In the genomic region with DNA sequence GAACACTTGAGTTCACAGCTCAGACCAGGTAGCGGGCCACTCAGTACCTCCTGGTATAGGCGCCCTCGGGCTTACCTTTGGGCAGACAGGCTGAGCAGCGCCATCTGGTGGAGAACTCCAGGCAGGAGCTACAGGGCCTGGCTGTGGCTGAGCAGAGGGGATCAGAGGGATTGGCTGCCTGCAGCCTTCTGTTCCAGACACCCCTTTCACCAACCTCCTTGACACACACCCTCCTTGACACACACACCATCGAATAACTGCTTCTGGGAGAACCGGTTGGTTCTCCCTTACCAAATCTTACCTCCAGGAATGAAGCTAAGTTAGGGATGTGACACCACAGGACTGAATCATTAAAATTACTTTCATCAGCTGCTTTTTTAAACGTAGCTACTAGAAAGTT, we compare ENCODE assay signal across 9 cellular contexts. TPM values are rescaled to one million over a fixed set of nuclear protein-coding genes. Genes with fewer than 3 reads are reported as not detected.
DNase-seq lines count a peak whose midpoint lies in the region; ATAC-seq and TF ChIP-seq lines count a peak whose summit lies in the region.
"Had no signal": no experiment of that assay in that cellular context is flagged by ENCODE, and none has a peak within 500 bp of the region (broad histone marks: within the 10 kb centered on the region; RNA-seq: fewer than 3 reads in every experiment).

No MANE protein-coding gene starts in this region.

- H3K4me1 ChIP-seq in heart right ventricle (no peaks in the 10 kb centered on the region), prostate gland (replicated peaks) (no peaks in the 10 kb centered on the region), aorta (ENCODE audit: control insufficient read depth in 1 of 2, insufficient read depth in 2 of 2, low read length in 2 of 2) (no peaks in the 10 kb centered on the region)

- no peaks in the 10 kb centered on the region for H3K9me3 Mint-ChIP-seq in T-cell

- no peaks in the 10 kb centered on the region for H3K9me3 ChIP-seq in heart right ventricle
- no peaks in the 10 kb centered on the region for H3K9me3 ChIP-seq in prostate gland
- H3K9me3 ChIP-seq in aorta (ENCODE audit: control insufficient read depth, low read length), result no peaks in the 10 kb centered on the region

- H3K27ac ChIP-seq in heart right ventricle (no peak overlapping the region), prostate gland (no peak overlapping the region), aorta (ENCODE audit: low read depth in 1 of 2, low read length in 2 of 2) (no peak overlapping the region)

- H3K36me3 ChIP-seq in heart right ventricle (no peaks in the 10 kb centered on the region), prostate gland (no peaks in the 10 kb centered on the region), aorta (ENCODE audit: control insufficient read depth in 1 of 2, insufficient read depth in 2 of 2, low read length in 1 of 2) (no peaks in the 10 kb centered on the region)

- WGBS in heart right ventricle, 2 donors, result 6 to 9% methylated on average over 7 of the region's 7 CpGs
- 9% methylated on average over 7 of the region's 7 CpGs for WGBS in prostate gland
- 9 to 11% methylated on average over 7 of the region's 7 CpGs for WGBS in aorta, 2 donors

- peaks cover 13 to 34% of the 10 kb centered on the region in 2 donors for H3K27me3 Mint-ChIP-seq in T-cell

- no peak overlapping the region for H3K4me3 Mint-ChIP-seq in T-cell

- POLR2A ChIA-PET in T-cell (lab: Charles Lee), result no interaction called here

- ATAC-seq in T-cell (replicated peaks in 1 of 4) (peak; percentile 98 to 100 (median 100)), heart right ventricle (peak in 6 of 8 donors; percentile 71 to 86 (median 77)), aorta (ENCODE audit: low FRiP score) (peak; percentile 80)

- peaks cover 13 to 75% (median 56%) of the 10 kb centered on the region in 7 donors for H3K27me3 ChIP-seq in heart right ventricle
- peaks cover 17% of the 10 kb centered on the region for H3K27me3 ChIP-seq in prostate gland (replicated peaks; ENCODE audit: insufficient read depth)
- H3K27me3 ChIP-seq in aorta (ENCODE audit: control insufficient read depth in 1 of 2, insufficient read depth in 2 of 2, low read length in 1 of 2), result no peaks in the 10 kb centered on the region

- peak; percentile 55 to 84 (median 78) for DNase-seq in NCI-H1417 (lab: John Stamatoyannopoulos, UW)
- DNase-seq in NCI-H1417 treated with DMSO at 0.1 percent for 48 hours (lab: John Stamatoyannopoulos, UW), result no peak
- peak; percentile 77 for DNase-seq in NCI-H1436 (lab: John Stamatoyannopoulos, UW)
- peak; percentile 54 to 87 (median 80) for DNase-seq in T-cell
- DNase-seq in activated naive CD8-positive, alpha-beta T cell treated with anti-CD3 and anti-CD28 coated beads, Interleukin-2, amount 50 U/mL, for 16 hours (ENCODE audit: low read depth, low spot score), result peak; percentile 73
- DNase-seq in heart right ventricle, result peak; percentile 60 to 72
- peak; percentile 57 for DNase-seq in prostate gland (ENCODE audit: low spot score)
- peak; percentile 79 to 90 for DNase-seq in aorta

- no peak overlapping the region for H3K27ac Mint-ChIP-seq in T-cell

- H3K4me1 Mint-ChIP-seq in T-cell, result peaks cover 0 to 9% (median 5%) of the 10 kb centered on the region in 3 donors

- TF ChIP-seq CTCF in heart right ventricle (IDR thresholded peaks at IDR 0.05), result peak; percentile 58 to 94 (median 81)
- peak in 3 of 4 experiments; percentile 46 to 60 (median 55) for TF ChIP-seq CTCF in prostate gland (IDR thresholded peaks at IDR 0.05)

- intact Hi-C loops in heart right ventricle (cut with DNase I) (loop anchor here in 2 of 10 donors (10.0 kb wide), 1 partner anchor 312 kb away; no protein-coding TSS in a partner anchor), prostate gland (cut with DNase I) (no loop called here), aorta (cut with DNase I) (no loop called here)

- H3K4me3 ChIP-seq in heart right ventricle, result no peak overlapping the region
- H3K4me3 ChIP-seq in prostate gland, result no peak overlapping the region
- H3K4me3 ChIP-seq in aorta (ENCODE audit: low read length in 2 of 2), result no peak overlapping the region

- no peaks in the 10 kb centered on the region for H3K36me3 Mint-ChIP-seq in T-cell

- TF ChIP-seq POLR2A in prostate gland (IDR thresholded peaks at IDR 0.05), result no peak

- CTCF ChIA-PET in T-cell (lab: Charles Lee), result interaction anchor here (0.5 to 1.7 kb wide), 35 partner anchors 10 to 763 kb away, joined by 3 to 14 read pairs (median 4); a partner anchor contains a TSS

RNA-seq across cellular contexts. Expression of a gene that starts 6.5 kb away (rescaled TPM):
- total RNA-seq in T-cell (1 to 10 TPM in 2 of 5 donors, under 1 TPM in 1, not detected in 2; 0.95 to 1.3 (median 1.1) TPM), heart right ventricle (under 1 TPM in 1 of 10 donors, not detected in 9; 0.15 TPM), prostate gland (under 1 TPM in 1 of 2 donors, not detected in 1; 0.17 TPM), aorta (not detected)
- polyA plus RNA-seq in heart right ventricle (not detected), aorta (not detected)
- total RNA-seq: pulmonary artery endothelial cell had no signal

RNA-seq across cellular contexts. Expression of a gene that starts 15.0 kb away (rescaled TPM):
- total RNA-seq in T-cell, result 10 to 100 TPM; 34.9 to 48.2 (median 42.9) TPM
- total RNA-seq in heart right ventricle, result 10 to 100 TPM; 23.0 to 45.8 (median 32.5) TPM
- 10 to 100 TPM; 22.1 to 29.2 TPM for polyA plus RNA-seq in heart right ventricle
- 10 to 100 TPM; 28.9 to 39.0 TPM for total RNA-seq in prostate gland
- total RNA-seq in aorta, result 10 to 100 TPM; 42.3 to 46.4 TPM
- 10 to 100 TPM; 18.0 to 25.5 TPM for polyA plus RNA-seq in aorta

RNA-seq across cellular contexts. Expression of a gene that starts 44.6 kb away (rescaled TPM):
- total RNA-seq in T-cell (10 to 100 TPM in 2 of 5 donors, 1 to 10 TPM in 2, under 1 TPM in 1; 0.32 to 23.1 (median 5.3) TPM), heart right ventricle (1 to 10 TPM in 1 of 10 donors, under 1 TPM in 1, not detected in 8; 0.15 to 1.3 TPM), prostate gland (1 to 10 TPM in 1 of 2 donors, not detected in 1; 4.8 TPM), aorta (under 1 TPM; 0.24 to 0.65 TPM)
- polyA plus RNA-seq in heart right ventricle (under 1 TPM in 1 of 2 donors, not detected in 1; 0.04 TPM), aorta (under 1 TPM in 1 of 2 donors, not detected in 1; 0.87 TPM)
- total RNA-seq: pulmonary artery endothelial cell had no signal

RNA-seq across cellular contexts. Expression of a gene that starts 55.1 kb away (rescaled TPM):
- total RNA-seq in T-cell (100 to 1,000 TPM; 310 to 341 (median 325) TPM), heart right ventricle (100 to 1,000 TPM; 104 to 221 (median 212) TPM), prostate gland (100 to 1,000 TPM; 264 to 385 TPM), aorta (100 to 1,000 TPM; 153 to 171 TPM)
- polyA plus RNA-seq in heart right ventricle (100 to 1,000 TPM; 133 to 199 TPM), aorta (100 to 1,000 TPM; 385 to 535 TPM)
